In the genomic region with DNA sequence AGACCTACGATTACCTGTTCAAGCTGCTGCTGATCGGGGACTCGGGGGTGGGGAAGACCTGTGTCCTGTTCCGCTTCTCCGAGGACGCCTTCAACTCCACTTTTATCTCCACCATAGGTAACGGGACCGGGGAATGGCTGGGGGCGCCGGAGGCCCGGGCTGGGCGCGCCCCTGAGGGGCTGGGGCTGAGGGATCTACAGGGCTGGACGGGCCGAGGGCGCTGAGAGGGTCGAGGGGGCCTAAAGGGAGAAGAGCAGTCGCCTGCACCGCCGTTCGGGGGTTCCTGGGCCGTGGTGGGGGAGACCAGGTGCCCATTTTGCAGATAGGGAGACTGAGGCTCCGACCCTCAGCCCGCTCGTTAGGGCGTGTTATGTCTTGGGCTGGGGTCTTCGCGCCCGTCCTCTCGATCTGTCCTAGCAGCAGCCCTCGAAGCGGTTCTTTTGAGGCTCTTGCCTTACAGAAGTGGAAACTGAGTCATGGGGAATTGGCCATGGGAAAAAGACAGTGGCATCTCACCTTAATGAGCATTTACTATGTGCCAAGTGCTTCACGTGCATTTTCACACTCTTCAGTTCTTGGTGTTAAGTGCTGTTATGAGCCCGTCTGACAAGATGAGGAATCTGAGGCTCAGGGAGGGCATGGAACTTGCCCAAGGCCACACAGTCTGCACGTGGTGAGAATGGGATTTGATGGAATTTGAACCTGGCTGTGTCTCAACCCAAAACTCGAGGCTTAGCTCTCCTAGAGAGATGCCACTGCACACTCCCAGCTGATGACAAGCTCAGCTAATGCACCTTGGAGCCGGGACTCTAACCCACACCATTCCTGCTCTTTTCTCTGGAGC, we compare ENCODE assay signal across 8 cellular contexts. TPM values are rescaled to one million over a fixed set of nuclear protein-coding genes. Genes with fewer than 3 reads are reported as not detected.
DNase-seq lines count a peak whose midpoint lies in the region; ATAC-seq, FAIRE-seq and TF ChIP-seq lines count a peak whose summit lies in the region.

No MANE protein-coding gene starts in this region.

- peaks cover 10% of the 10 kb centered on the region for H3K4me1 ChIP-seq in mammary epithelial cell (ENCODE audit: insufficient read depth, low read length)
- peaks cover 14% of the 10 kb centered on the region for H3K4me1 ChIP-seq in mesodermal cell (ENCODE audit: control insufficient read depth, insufficient read depth, low read length, poor library complexity, severe bottlenecking)

- H3K4me3 ChIP-seq in AG04449 (ENCODE audit: low read depth, low read length) (peak overlapping the region; percentile 92), mammary epithelial cell (replicated peaks in 1 of 3; ENCODE audit: insufficient read depth in 1 of 3, low read depth in 2 of 3, low read length in 3 of 3) (peak overlapping the region; percentile 85 to 92 (median 86)), mesodermal cell (ENCODE audit: extremely low read depth, insufficient read depth, low read length, poor library complexity, severe bottlenecking) (peak overlapping the region; percentile 100)

- H3K9me3 ChIP-seq in mammary epithelial cell (replicated peaks; ENCODE audit: insufficient read depth, low read length) (no peaks in the 10 kb centered on the region), mesodermal cell (ENCODE audit: control insufficient read depth, low read length) (no peaks in the 10 kb centered on the region)

- ATAC-seq in HG03439 (IDR thresholded peaks at IDR 0.05; ENCODE audit: unreplicated experiment) (peak; percentile 5), HG02571 (IDR thresholded peaks at IDR 0.05; ENCODE audit: unreplicated experiment) (no peak)

- in situ Hi-C loops in mammary epithelial cell (cut with MboI; ENCODE audit: low sequenced_read_pairs in 2 of 2): no loop called here

- H3K36me3 ChIP-seq in mammary epithelial cell (ENCODE audit: insufficient read depth, low read length) (no peaks in the 10 kb centered on the region), mesodermal cell (ENCODE audit: control insufficient read depth, insufficient read depth, low read length) (peaks cover 36% of the 10 kb centered on the region)

- H3K27ac ChIP-seq in mammary epithelial cell (ENCODE audit: insufficient read depth, low read depth, low read length) (peak overlapping the region; percentile 71), mesodermal cell (ENCODE audit: low read depth, low read length, severe bottlenecking) (peak overlapping the region; percentile 69)

- H3K27me3 ChIP-seq in mammary epithelial cell (ENCODE audit: insufficient read depth, low read length): no peaks in the 10 kb centered on the region

- peak overlapping the region; percentile 92 for H2AFZ ChIP-seq in mammary epithelial cell (ENCODE audit: low read depth, low read length)

- intact Hi-C loops in mammary epithelial cell (cut with micrococcal nuclease): loop anchor here (1.0 to 5.0 kb wide), 5 partner anchors 33 to 71 kb away; no protein-coding TSS in a partner anchor

- H3K4me2 ChIP-seq in mammary epithelial cell (ENCODE audit: insufficient read depth, low read depth, low read length): peak overlapping the region; percentile 70

- H3K9ac ChIP-seq in mammary epithelial cell (ENCODE audit: insufficient read depth, low read length): peak overlapping the region; percentile 87

- TSS peak; percentile 63 for BruUV-seq in mammary epithelial cell (replicated peaks; lab: Mats Ljungman, UMichigan)

- FAIRE-seq in D721Med (lab: Jason Lieb, UNC): no peak

- CTCF ChIA-PET in AG04449 (lab: Yijun Ruan, JAX): interaction anchor here (1.1 to 3.9 kb wide), 8 partner anchors 10 to 73 kb away, joined by 3 to 46 read pairs (median 15); a partner anchor contains a TSS
- CTCF ChIA-PET in mammary epithelial cell (lab: Charles Lee; ENCODE audit: low non-redundant PET): no interaction called here

- no peak for TF ChIP-seq CTCF in AG04449 (IDR thresholded peaks at IDR 0.05; ENCODE audit: insufficient read depth, low read length, missing control alignments)
- TF ChIP-seq CTCF in mammary epithelial cell (conservative IDR thresholded peaks at IDR 0.05 in 1 of 2, IDR thresholded peaks at IDR 0.05 in 1 of 2; ENCODE audit: extremely low read depth in 1 of 2, insufficient read depth in 1 of 2, low read depth in 1 of 2, low read length in 2 of 2): no peak
- TF ChIP-seq CTCF in D721Med (IDR thresholded peaks at IDR 0.05; ENCODE audit: insufficient read depth, missing control alignments): no peak

- peaks cover 51% of the 10 kb centered on the region for H3K79me2 ChIP-seq in mammary epithelial cell (ENCODE audit: insufficient read depth, low read length)

- POLR2A ChIA-PET in AG04449 (lab: Yijun Ruan, JAX): interaction anchor here (1.4 kb wide), 1 partner anchor 86 kb away, joined by 3 read pairs; a partner anchor contains a TSS

- dilution Hi-C loops in mammary epithelial cell (cut with HindIII; ENCODE audit: low sequenced_read_pairs): no loop called here

- no peak for DNase-seq in AG04449 (ENCODE audit: low read depth, low spot score)
- no peak for DNase-seq in mammary epithelial cell
- DNase-seq in islet precursor cell: no peak
- no peak for DNase-seq in NCI-H446 (lab: John Stamatoyannopoulos, UW)
- no peak for DNase-seq in D721Med (ENCODE audit: insufficient read length, low spot score)

- under 1% methylated on average over 15 of the region's 37 CpGs for WGBS in mammary epithelial cell (ENCODE audit: low coverage, missing lambda C conversion rate)
- 3 to 5% methylated on average over 22 to 27 of the region's 37 CpGs for whole genome bisulfite sequencing in mesodermal cell (ENCODE audit: insufficient coverage in 2 of 2), 2 experiments

- H4K20me1 ChIP-seq in mammary epithelial cell (ENCODE audit: insufficient read depth, low read length): no peaks in the 10 kb centered on the region

RNA-seq across cellular contexts. Expression of a gene that starts 0.4 kb away (rescaled TPM):
- total RNA-seq in mammary epithelial cell: 10 to 100 TPM; 46.0 to 70.1 TPM
- 131 TPM for polyA plus RNA-seq in mammary epithelial cell
- 123 TPM for polyA minus RNA-seq in mammary epithelial cell
- 46.7 TPM for polyA plus RNA-seq in mesodermal cell (2013, experiment 1 of 2)
- polyA plus RNA-seq in mesodermal cell (2013, experiment 2 of 2): 50.4 TPM

RNA-seq across cellular contexts. Expression of a gene that starts 31.4 kb away (rescaled TPM):
- total RNA-seq in mammary epithelial cell: under 1 TPM; under 0.01 to 0.28 TPM
- polyA plus RNA-seq in mammary epithelial cell: 0.03 TPM
- polyA minus RNA-seq in mammary epithelial cell: not detected
- not detected for polyA plus RNA-seq in mesodermal cell (2013, experiment 1 of 2)
- not detected for polyA plus RNA-seq in mesodermal cell (2013, experiment 2 of 2)

RNA-seq across cellular contexts. Expression of a gene that starts 35.8 kb away (rescaled TPM):
- total RNA-seq in mammary epithelial cell: 100 to 1,000 TPM; 716 to 802 TPM
- polyA plus RNA-seq in mammary epithelial cell: 499 TPM
- polyA minus RNA-seq in mammary epithelial cell: 299 TPM
- 901 TPM for polyA plus RNA-seq in mesodermal cell (2013, experiment 1 of 2)
- 852 TPM for polyA plus RNA-seq in mesodermal cell (2013, experiment 2 of 2)
